Comparison of ENCODE assay signal across 17 cellular contexts in genomic region chr10:51783907-51784306, GRCh38.
A peak's percentile ranks its signal among the peaks of the same experiment; 100 is the strongest.
DNase-seq lines count a peak whose midpoint lies in the region; ATAC-seq and TF ChIP-seq lines count a peak whose summit lies in the region.
"Had no signal": no experiment of that assay in that cellular context is flagged by ENCODE, and none has a peak within 500 bp of the region (broad histone marks: within the 10 kb centered on the region; RNA-seq: fewer than 3 reads in every experiment).

No MANE protein-coding gene starts in this region.

- H3K9me3 Mint-ChIP-seq in activated CD8-positive, alpha-beta T cell treated with anti-CD3 and anti-CD28 coated beads, Interleukin-2, amount 10 ng/mL, durations not matched to agents 7 days and 5 days (ENCODE audit: insufficient read depth): no peaks in the 10 kb centered on the region
- H3K9me3 Mint-ChIP-seq: CD8-positive, alpha-beta T cell had no signal

- no peak overlapping the region for H3K27ac Mint-ChIP-seq in activated CD8-positive, alpha-beta T cell treated with anti-CD3 and anti-CD28 coated beads, Interleukin-2, amount 10 ng/mL, durations not matched to agents 7 days and 5 days
- H3K27ac Mint-ChIP-seq: CD8-positive, alpha-beta T cell had no signal

- no peaks in the 10 kb centered on the region for H3K27me3 Mint-ChIP-seq in activated CD8-positive, alpha-beta T cell treated with anti-CD3 and anti-CD28 coated beads, Interleukin-2, amount 10 ng/mL, durations not matched to agents 7 days and 5 days (ENCODE audit: low read depth)

- no peak overlapping the region for H3K4me3 Mint-ChIP-seq in activated CD8-positive, alpha-beta T cell treated with anti-CD3 and anti-CD28 coated beads, Interleukin-2, amount 10 ng/mL, durations not matched to agents 7 days and 5 days
- H3K4me3 Mint-ChIP-seq: CD8-positive, alpha-beta T cell had no signal

- H3K4me1 Mint-ChIP-seq in activated CD8-positive, alpha-beta T cell treated with anti-CD3 and anti-CD28 coated beads, Interleukin-2, amount 10 ng/mL, durations not matched to agents 7 days and 5 days (ENCODE audit: low read depth): no peaks in the 10 kb centered on the region

- no peak overlapping the region for H3K4me3 ChIP-seq in HL-60 (replicated peaks; ENCODE audit: insufficient read depth, low read length)
- H3K4me3 ChIP-seq: GM23248 had no signal

- DNase-seq in Ammon's horn (ENCODE audit: low spot score): peak; percentile 4
- DNase-seq in HL-60 (ENCODE audit: low read depth in 1 of 2, low spot score in 1 of 2): peak in 1 of 2 experiments; percentile 64
- DNase-seq in SKM-1 (lab: John Stamatoyannopoulos, UW; ENCODE audit: unreplicated experiment): peak; percentile 83
- peak; percentile 19 for DNase-seq in medulla oblongata (ENCODE audit: extremely low spot score)
- no peak for DNase-seq in nucleus accumbens (lab: John Stamatoyannopoulos, UW)
- no peak for DNase-seq in Right ventricle myocardium superior
- DNase-seq in activated CD8-positive, alpha-beta T cell treated with anti-CD3 and anti-CD28 coated beads, Interleukin-2, amount 10 ng/mL, durations not matched to agents 7 days and 5 days: no peak
- no peak for DNase-seq in EL
- DNase-seq: BE2C; CD8-positive, alpha-beta T cell; COR-L47; DMS153; DMS79 treated with DMSO at 0.1 percent for 48 hours; GF-D8; GM23248 had no signal

- H3K27ac ChIP-seq in HL-60 (replicated peaks): peak overlapping the region; percentile 63
- H3K27ac ChIP-seq: C4-2B, GM23248 had no signal

- no peaks in the 10 kb centered on the region for H3K36me3 Mint-ChIP-seq in activated CD8-positive, alpha-beta T cell treated with anti-CD3 and anti-CD28 coated beads, Interleukin-2, amount 10 ng/mL, durations not matched to agents 7 days and 5 days (ENCODE audit: low read depth)
- H3K36me3 Mint-ChIP-seq: CD8-positive, alpha-beta T cell had no signal

- CTCF ChIA-PET in activated CD8-positive, alpha-beta T cell treated with anti-CD3 and anti-CD28 coated beads, Interleukin-2, amount 10 ng/mL, durations not matched to agents 7 days and 5 days (lab: Charles Lee): no interaction called here

- ATAC-seq in Right ventricle myocardium superior (ENCODE audit: poor library complexity): no peak
- ATAC-seq in activated CD8-positive, alpha-beta T cell treated with anti-CD3 and anti-CD28 coated beads, Interleukin-2, amount 10 ng/mL, durations not matched to agents 7 days and 5 days: no peak
- ATAC-seq: CD8-positive, alpha-beta T cell; HCT116 had no signal

- intact Hi-C loops in Right ventricle myocardium superior (cut with DNase I): no loop called here

- no peak for TF ChIP-seq CTCF in HL-60 (IDR thresholded peaks at IDR 0.05; ENCODE audit: insufficient read depth, low read length)

- H3K27me3 ChIP-seq in HL-60 (ENCODE audit: insufficient read depth, poor library complexity, severe bottlenecking): no peaks in the 10 kb centered on the region
- H3K27me3 ChIP-seq: BE2C had no signal

- POLR2A ChIA-PET in activated CD8-positive, alpha-beta T cell treated with anti-CD3 and anti-CD28 coated beads, Interleukin-2, amount 10 ng/mL, durations not matched to agents 7 days and 5 days (lab: Charles Lee): no interaction called here

Comparison
In these comparisons a context has a peak if more than half of its experiments do, and no peak if none do; other contexts are left out.
1. DNase-seq: peak in Ammon's horn (single experiment), SKM-1 (single experiment) and medulla oblongata (single experiment); none in nucleus accumbens (0 of 56), Right ventricle myocardium superior (single experiment), activated CD8-positive, alpha-beta T cell treated with anti-CD3 and anti-CD28 coated beads, Interleukin-2, amount 10 ng/mL, durations not matched to agents 7 days and 5 days (single experiment) and EL (single experiment).